ENCODE assay signal across 10 cellular contexts in the genomic region with DNA sequence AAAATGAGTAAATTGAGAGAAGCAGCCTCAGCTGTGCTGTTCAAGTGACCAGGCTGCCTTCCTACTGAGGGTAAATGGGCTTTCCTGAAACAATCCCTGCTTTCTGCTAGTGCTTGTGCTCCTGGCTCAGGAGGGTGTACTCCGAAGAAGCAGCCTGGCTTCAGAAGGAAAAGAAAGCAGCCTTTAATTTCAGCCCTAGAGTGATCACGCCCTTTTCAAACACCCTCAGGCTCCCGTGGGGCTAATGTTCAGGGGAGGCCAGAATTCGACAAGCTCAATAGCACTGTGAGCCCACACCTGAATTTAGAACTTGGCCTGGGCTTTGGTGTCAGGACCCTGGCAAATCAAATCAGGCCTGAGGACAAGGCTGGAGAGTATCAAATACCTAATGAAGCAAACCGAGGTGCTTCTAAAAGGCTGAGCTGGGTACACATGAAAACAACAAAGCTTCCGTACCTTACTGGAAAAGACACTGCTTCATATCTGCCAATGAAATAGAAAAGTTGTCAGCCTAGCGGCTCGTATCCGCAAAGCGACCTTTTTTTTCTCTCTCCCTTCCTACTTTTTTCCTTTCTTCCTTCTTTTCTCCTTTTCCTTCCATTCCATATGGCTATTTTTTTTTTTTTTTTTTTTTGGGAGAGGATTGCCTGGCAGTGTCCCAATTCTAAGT.
DNase-seq lines count a peak whose midpoint lies in the region; ATAC-seq and TF ChIP-seq lines count a peak whose summit lies in the region.
"Had no signal": no experiment of that assay in that cellular context is flagged by ENCODE, and none has a peak within 500 bp of the region (broad histone marks: within the 10 kb centered on the region; RNA-seq: fewer than 3 reads in every experiment).

No MANE protein-coding gene starts in this region.

- intact Hi-C loops in thyroid gland (cut with DNase I), result no loop called here

- no peaks in the 10 kb centered on the region for H3K36me3 ChIP-seq in thyroid gland
- H3K36me3 ChIP-seq: prostate gland had no signal

- DNase-seq in NCI-H526 treated with DMSO at 0.1 percent for 48 hours (lab: John Stamatoyannopoulos, UW), result peak; percentile 45
- peak in 3 of 61 donors; percentile 7 to 18 (median 11) for DNase-seq in caudate nucleus (lab: John Stamatoyannopoulos, UW)
- DNase-seq in medulla oblongata (ENCODE audit: extremely low spot score), result peak; percentile 42
- peak in 1 of 2 donors; percentile 3 for DNase-seq in thyroid gland
- no peak for DNase-seq in SK-N-DZ (ENCODE audit: low spot score)
- no peak for DNase-seq in left lobe of liver (ENCODE audit: low spot score)
- DNase-seq in NCI-H82 treated with DMSO at 0.1 percent for 48 hours (lab: John Stamatoyannopoulos, UW; ENCODE audit: unreplicated experiment), result no peak
- DNase-seq: activated CD4-positive, alpha-beta T cell treated with anti-CD3 and anti-CD28 coated beads for 36 hours had no signal

- H3K4me3 ChIP-seq in thyroid gland (replicated peaks in 1 of 3), result no peak overlapping the region
- H3K4me3 ChIP-seq: prostate gland had no signal

- no peaks in the 10 kb centered on the region for H3K9me3 ChIP-seq in thyroid gland
- H3K9me3 ChIP-seq: prostate gland had no signal

- H3K27ac ChIP-seq in caudate nucleus (ENCODE audit: low read depth, low read length) (peak overlapping the region; percentile 65), thyroid gland (peak overlapping the region; percentile 3 to 52 (median 27))

- WGBS in thyroid gland, 2 donors, result 78 to 83% methylated on average over 9 to 10 of the region's 10 CpGs

- no peak for TF ChIP-seq POLR2A in thyroid gland (IDR thresholded peaks at IDR 0.05)

- H3K27me3 ChIP-seq in thyroid gland, result no peaks in the 10 kb centered on the region

- peaks cover 5 to 50% of the 10 kb centered on the region in 2 donors for H3K4me1 ChIP-seq in thyroid gland

- ATAC-seq in left lobe of liver (no peak), GM19328 (IDR thresholded peaks at IDR 0.05; ENCODE audit: unreplicated experiment) (no peak)
- ATAC-seq: activated CD4-positive, alpha-beta T cell treated with anti-CD3 and anti-CD28 coated beads for 36 hours had no signal

- no peak for TF ChIP-seq CTCF in thyroid gland (IDR thresholded peaks at IDR 0.05)

Comparison
In these comparisons a context has a peak if more than half of its experiments do, and no peak if none do; other contexts are left out.
1. DNase-seq: peak in NCI-H526 treated with DMSO at 0.1 percent for 48 hours (single experiment) and medulla oblongata (single experiment); none in SK-N-DZ (single experiment), left lobe of liver (single experiment) and NCI-H82 treated with DMSO at 0.1 percent for 48 hours (single experiment).